In genomic region chr3:12379640-12380407, GRCh38 we compare ENCODE assay signal across 30 cellular contexts.
"Had no signal": no experiment of that assay in that cellular context is flagged by ENCODE, and none has a peak within 500 bp of the region (broad histone marks: within the 10 kb centered on the region; RNA-seq: fewer than 3 reads in every experiment).

No MANE protein-coding gene starts in this region.

- H3K4me1 ChIP-seq: ascending aorta, gastroesophageal sphincter had no signal

- H3K4me1 Mint-ChIP-seq: activated CD4-positive, alpha-beta T cell treated with anti-CD3 and anti-CD28 coated beads, Interleukin-2, amount 10 ng/mL, durations not matched to agents 24 days and 14 days; activated naive CD4-positive, alpha-beta T cell treated with anti-CD3 and anti-CD28 coated beads, Interleukin-2, amount 10 ng/mL, durations not matched to agents 7 days and 5 days; brain; nephron progenitor cell had no signal

- H3K36me3 ChIP-seq: ascending aorta, cardiac muscle cell, gastroesophageal sphincter, neutrophil, upper lobe of left lung, WERI-Rb-1 had no signal

- H3K27ac Mint-ChIP-seq: activated CD4-positive, alpha-beta memory T cell treated with anti-CD3 and anti-CD28 coated beads for 36 hours; activated CD4-positive, alpha-beta T cell treated with anti-CD3 and anti-CD28 coated beads, Interleukin-2, amount 10 ng/mL, durations not matched to agents 24 days and 14 days; activated naive CD4-positive, alpha-beta T cell treated with anti-CD3 and anti-CD28 coated beads, Interleukin-2, amount 10 ng/mL, durations not matched to agents 7 days and 5 days; activated naive CD8-positive, alpha-beta T cell treated with anti-CD3 and anti-CD28 coated beads, Interleukin-2, amount 10 ng/mL, durations not matched to agents 7 days and 5 days; activated T-cell treated with anti-CD3 and anti-CD28 coated beads, Interleukin-2, amount 50 U/mL, for 24 hours; brain; nephron progenitor cell; progenitor cell of endocrine pancreas had no signal

- DNase-seq: activated CD4-positive, alpha-beta memory T cell treated with anti-CD3 and anti-CD28 coated beads for 36 hours; activated CD4-positive, alpha-beta T cell treated with anti-CD3 and anti-CD28 coated beads, Interleukin-2, amount 10 ng/mL, durations not matched to agents 24 days and 14 days; activated CD8-positive, alpha-beta memory T cell treated with anti-CD3 and anti-CD28 coated beads, Interleukin-2, amount 50 U/mL, for 48 hours; activated gamma-delta T cell; activated naive CD4-positive, alpha-beta T cell treated with anti-CD3 and anti-CD28 coated beads, Interleukin-2, amount 10 ng/mL, durations not matched to agents 7 days and 5 days; activated naive CD8-positive, alpha-beta T cell treated with anti-CD3 and anti-CD28 coated beads, Interleukin-2, amount 10 ng/mL, durations not matched to agents 7 days and 5 days; activated T-cell treated with anti-CD3 and anti-CD28 coated beads, Interleukin-2, amount 50 U/mL, for 24 hours; cerebellar nuclear complex; dorsolateral prefrontal cortex; effector memory CD4-positive, alpha-beta T cell; erythroblast; islet precursor cell; left ventricle myocardium superior; naive B cell; nephron progenitor cell; right lobe of liver; stimulated activated CD4-positive, alpha-beta T cell treated with anti-CD3 and anti-CD28 coated beads, Interleukin-12 subunit alpha, Interleukin-12 subunit beta, amount 100 ng/mL, for 4 hours; stimulated activated CD4-positive, alpha-beta T cell treated with anti-CD3 and anti-CD28 coated beads, Interleukin-4, amount 100 ng/mL, for 1 hour; stimulated activated naive CD8-positive, alpha-beta T cell treated with anti-CD3 and anti-CD28 coated beads, Interleukin-15, Interleukin-2, amounts not matched to agents 100 U/mL and 50 U/mL, for 24 hours; T-helper 9 cell; upper lobe of left lung; WERI-Rb-1 had no signal

- H3K4me2 ChIP-seq: hepatocyte had no signal

- H3K9me3 ChIP-seq: ascending aorta, gastroesophageal sphincter, neutrophil, right lobe of liver, upper lobe of left lung had no signal

- H2AFZ ChIP-seq: hepatocyte had no signal

- H3K27me3 ChIP-seq: ascending aorta, cardiac muscle cell, gastroesophageal sphincter, hepatocyte, right lobe of liver, upper lobe of left lung had no signal

- H3K36me3 Mint-ChIP-seq: activated CD4-positive, alpha-beta memory T cell treated with anti-CD3 and anti-CD28 coated beads for 36 hours; activated naive CD4-positive, alpha-beta T cell treated with anti-CD3 and anti-CD28 coated beads, Interleukin-2, amount 10 ng/mL, durations not matched to agents 7 days and 5 days; activated naive CD8-positive, alpha-beta T cell treated with anti-CD3 and anti-CD28 coated beads, Interleukin-2, amount 10 ng/mL, durations not matched to agents 7 days and 5 days; brain; naive B cell had no signal

- H3K9me3 Mint-ChIP-seq: activated CD4-positive, alpha-beta memory T cell treated with anti-CD3 and anti-CD28 coated beads for 36 hours; activated CD4-positive, alpha-beta T cell treated with anti-CD3 and anti-CD28 coated beads, Interleukin-2, amount 10 ng/mL, durations not matched to agents 24 days and 14 days; activated naive CD4-positive, alpha-beta T cell treated with anti-CD3 and anti-CD28 coated beads, Interleukin-2, amount 10 ng/mL, durations not matched to agents 7 days and 5 days; activated T-cell treated with anti-CD3 and anti-CD28 coated beads, Interleukin-2, amount 50 U/mL, for 24 hours; brain; naive B cell; nephron progenitor cell had no signal

- H3K4me3 Mint-ChIP-seq: activated CD4-positive, alpha-beta memory T cell treated with anti-CD3 and anti-CD28 coated beads for 36 hours; activated CD4-positive, alpha-beta T cell treated with anti-CD3 and anti-CD28 coated beads, Interleukin-2, amount 10 ng/mL, durations not matched to agents 24 days and 14 days; activated naive CD4-positive, alpha-beta T cell treated with anti-CD3 and anti-CD28 coated beads, Interleukin-2, amount 10 ng/mL, durations not matched to agents 7 days and 5 days; activated naive CD8-positive, alpha-beta T cell treated with anti-CD3 and anti-CD28 coated beads, Interleukin-2, amount 10 ng/mL, durations not matched to agents 7 days and 5 days; activated T-cell treated with anti-CD3 and anti-CD28 coated beads, Interleukin-2, amount 50 U/mL, for 24 hours; brain; naive B cell; nephron progenitor cell had no signal

- H3K27me3 Mint-ChIP-seq: activated naive CD8-positive, alpha-beta T cell treated with anti-CD3 and anti-CD28 coated beads, Interleukin-2, amount 10 ng/mL, durations not matched to agents 7 days and 5 days; progenitor cell of endocrine pancreas had no signal

- H3K4me3 ChIP-seq: ascending aorta, cardiac muscle cell, coronary artery, dorsolateral prefrontal cortex, gastroesophageal sphincter, hepatocyte, right lobe of liver, upper lobe of left lung had no signal
